In genomic region chr1:92188436-92189255, GRCh38 we compare ENCODE assay signal across 19 cellular contexts. TPM values are rescaled to one million over a fixed set of nuclear protein-coding genes. Genes with fewer than 3 reads are reported as not detected.
DNase-seq lines count a peak whose midpoint lies in the region; ATAC-seq and TF ChIP-seq lines count a peak whose summit lies in the region.
"Had no signal": no experiment of that assay in that cellular context is flagged by ENCODE, and none has a peak within 500 bp of the region (broad histone marks: within the 10 kb centered on the region; RNA-seq: fewer than 3 reads in every experiment).

No MANE protein-coding gene starts in this region.

- TF ChIP-seq CTCF in A673 (conservative IDR thresholded peaks at IDR 0.05; ENCODE audit: low read depth, low read length) (no peak), GM23338 (conservative IDR thresholded peaks at IDR 0.05; ENCODE audit: low read depth in 2 of 2) (no peak), IMR-90 (conservative IDR thresholded peaks at IDR 0.05; ENCODE audit: low read depth, low read length) (no peak), WTC11 (IDR thresholded peaks at IDR 0.05) (no peak)
- TF ChIP-seq CTCF in activated CD8-positive, alpha-beta T cell treated with anti-CD3 and anti-CD28 coated beads for 36 hours (IDR thresholded peaks at IDR 0.05): no peak

- H3K4me2 ChIP-seq in GM23338 (no peak overlapping the region), IMR-90 (ENCODE audit: low read depth, low read length) (no peak overlapping the region)
- H3K4me2 ChIP-seq: A549 had no signal

- 0 out of 2 replicates have a peak overlapping the region, but pooled peaks have one; percentile 23 for H3K14ac ChIP-seq in IMR-90 (replicated peaks; ENCODE audit: low read depth, low read length)

- no peak overlapping the region for H4K91ac ChIP-seq in IMR-90 (ENCODE audit: insufficient read depth, low read depth, low read length)

- H3K9ac ChIP-seq in IMR-90 (ENCODE audit: low read depth, low read length): no peak overlapping the region

- H3K27ac ChIP-seq in A673 (ENCODE audit: low read depth, low read length, poor library complexity, severe bottlenecking): no peak overlapping the region
- no peak overlapping the region for H3K27ac ChIP-seq in GM23338 (ENCODE audit: low read depth)
- no peak overlapping the region for H3K27ac ChIP-seq in IMR-90 (ENCODE audit: insufficient read depth, low read length)
- H3K27ac ChIP-seq: A549 had no signal

- H3K4ac ChIP-seq in IMR-90 (ENCODE audit: low read depth, low read length): no peak overlapping the region

- H3K4me1 ChIP-seq in A673 (ENCODE audit: insufficient read depth, low read length, poor library complexity, severe bottlenecking): peaks cover 24% of the 10 kb centered on the region
- peaks cover 20% of the 10 kb centered on the region; the same call in 1 of the 2 replicates for H3K4me1 ChIP-seq in GM23338 (ENCODE audit: insufficient read depth)
- H3K4me1 ChIP-seq in IMR-90 (ENCODE audit: control insufficient read depth, insufficient read depth, low read length): peaks cover 14% of the 10 kb centered on the region
- H3K4me1 ChIP-seq: A549 had no signal

- H3K79me2 ChIP-seq in GM23338 (replicated peaks; ENCODE audit: insufficient read depth): no peaks in the 10 kb centered on the region

- BruUV-seq in A673 (replicated peaks; lab: Mats Ljungman, UMichigan) (no TSS peak), IMR-90 (replicated peaks; lab: Mats Ljungman, UMichigan) (no TSS peak)

- TF ChIP-seq POLR2A in IMR-90 (IDR thresholded peaks at IDR 0.05; ENCODE audit: low read depth, low read length): no peak

- H3K27ac Mint-ChIP-seq in GM23338 (no peak overlapping the region), WTC11 (peak overlapping the region; percentile 24; the same call in 1 of the 2 replicates)
- no peak overlapping the region for H3K27ac Mint-ChIP-seq in activated CD8-positive, alpha-beta T cell treated with anti-CD3 and anti-CD28 coated beads for 36 hours
- H3K27ac Mint-ChIP-seq: CD4-positive, alpha-beta memory T cell had no signal

- H3K4me1 Mint-ChIP-seq in GM23338 (peaks cover 23% of the 10 kb centered on the region), WTC11 (peaks cover 35% of the 10 kb centered on the region)
- no peaks in the 10 kb centered on the region for H3K4me1 Mint-ChIP-seq in activated CD8-positive, alpha-beta T cell treated with anti-CD3 and anti-CD28 coated beads for 36 hours (ENCODE audit: low read depth)

- no peaks in the 10 kb centered on the region; a peak in 1 of 4 replicates for H3K79me1 ChIP-seq in IMR-90 (ENCODE audit: low read depth in 1 of 2, low read length in 2 of 2)

- POLR2A ChIA-PET in A673 (lab: Charles Lee; ENCODE audit: low non-redundant PET): no interaction called here
- POLR2A ChIA-PET in IMR-90 (lab: Charles Lee; ENCODE audit: unreplicated experiment): interaction anchor here (0.6 kb wide), 1 partner anchor 453 kb away, joined by 3 read pairs; no protein-coding TSS in a partner anchor
- POLR2A ChIA-PET in WTC11 (lab: Charles Lee): no interaction called here
- POLR2A ChIA-PET in activated CD8-positive, alpha-beta T cell treated with anti-CD3 and anti-CD28 coated beads for 36 hours (lab: Charles Lee): no interaction called here

- no peak overlapping the region for H2BK20ac ChIP-seq in IMR-90 (ENCODE audit: low read depth, low read length)

- intact Hi-C loops in A673 (cut with micrococcal nuclease; ENCODE audit: unreplicated experiment) (no loop called here), IMR-90 (cut with micrococcal nuclease) (no loop called here)
- intact Hi-C loops in activated CD8-positive, alpha-beta T cell treated with anti-CD3 and anti-CD28 coated beads for 36 hours (cut with micrococcal nuclease): no loop called here

- H4K20me1 ChIP-seq in GM23338 (replicated peaks; ENCODE audit: insufficient read depth) (no peaks in the 10 kb centered on the region), IMR-90 (ENCODE audit: insufficient read depth, low read length) (no peaks in the 10 kb centered on the region)

- H3K36me3 Mint-ChIP-seq in GM23338 (ENCODE audit: low read depth) (no peaks in the 10 kb centered on the region), WTC11 (no peaks in the 10 kb centered on the region)
- no peaks in the 10 kb centered on the region for H3K36me3 Mint-ChIP-seq in activated CD8-positive, alpha-beta T cell treated with anti-CD3 and anti-CD28 coated beads for 36 hours (ENCODE audit: low read depth)

- H4K8ac ChIP-seq in IMR-90 (ENCODE audit: low read depth in 2 of 2, low read length in 2 of 2): no peak overlapping the region

- H2BK5ac ChIP-seq in IMR-90 (ENCODE audit: low read depth, low read length, poor library complexity, severe bottlenecking): no peak overlapping the region

- CTCF ChIA-PET in A673 (lab: Charles Lee): no interaction called here
- CTCF ChIA-PET in IMR-90 (lab: Yijun Ruan, JAX): interaction anchor here (1.1 kb wide), 1 partner anchor 10 kb away, joined by 4 read pairs; no protein-coding TSS in a partner anchor
- CTCF ChIA-PET in WTC11 (lab: Charles Lee): interaction anchor here (1.6 kb wide), 1 partner anchor 103 kb away, joined by 4 read pairs; no protein-coding TSS in a partner anchor
- CTCF ChIA-PET in activated CD8-positive, alpha-beta T cell treated with anti-CD3 and anti-CD28 coated beads for 36 hours (lab: Charles Lee): no interaction called here

- 0 out of 3 replicates have a peak overlapping the region, but pooled peaks have one; percentile 74 for H2BK15ac ChIP-seq in IMR-90 (ENCODE audit: low read depth, low read length)

- no peaks in the 10 kb centered on the region for H3K9me3 ChIP-seq in A673 (ENCODE audit: low read depth, low read length, poor library complexity, severe bottlenecking)
- H3K9me3 ChIP-seq in IMR-90 (ENCODE audit: control insufficient read depth, insufficient read depth, low read length): no peaks in the 10 kb centered on the region; the same call in 1 of the 2 replicates
- H3K9me3 ChIP-seq: A549 had no signal

- H2AFZ ChIP-seq in GM23338: peak overlapping the region; percentile 60; the same call in 1 of the 2 replicates
- no peak overlapping the region for H2AFZ ChIP-seq in IMR-90 (replicated peaks; ENCODE audit: low read length, poor library complexity)

- H3K27me3 Mint-ChIP-seq in GM23338 (ENCODE audit: insufficient read depth, low read depth, poor library complexity): no peaks in the 10 kb centered on the region
- no peaks in the 10 kb centered on the region for H3K27me3 Mint-ChIP-seq in WTC11 (ENCODE audit: low read depth)
- no peaks in the 10 kb centered on the region for H3K27me3 Mint-ChIP-seq in activated CD8-positive, alpha-beta T cell treated with anti-CD3 and anti-CD28 coated beads for 36 hours
- H3K27me3 Mint-ChIP-seq: CD4-positive, alpha-beta memory T cell had no signal

- no peak overlapping the region for H2BK120ac ChIP-seq in IMR-90 (ENCODE audit: low read depth, low read length)

- H2AK9ac ChIP-seq in IMR-90 (replicated peaks; ENCODE audit: low read depth, low read length, poor library complexity): no peak overlapping the region

- no peak for ATAC-seq in GM23338
- ATAC-seq in IMR-90 (ENCODE audit: low read depth): no peak
- ATAC-seq in WTC11: no peak
- no peak for ATAC-seq in activated CD8-positive, alpha-beta T cell treated with anti-CD3 and anti-CD28 coated beads for 36 hours
- no peak for ATAC-seq in GM21390 (IDR thresholded peaks at IDR 0.05; ENCODE audit: unreplicated experiment)
- ATAC-seq: A549 had no signal

- no peaks in the 10 kb centered on the region for H3K27me3 ChIP-seq in A673 (replicated peaks; ENCODE audit: insufficient read depth, low read depth, low read length, poor library complexity)
- no peaks in the 10 kb centered on the region for H3K27me3 ChIP-seq in GM23338 (ENCODE audit: insufficient read depth)
- H3K27me3 ChIP-seq in IMR-90 (ENCODE audit: control insufficient read depth, insufficient read depth, low read length): no peaks in the 10 kb centered on the region

- WGBS in IMR-90 (ENCODE audit: extremely low coverage in 2 of 2, insufficient read length in 1 of 2), 2 experiments: 100% methylated on average over 2 of the region's 7 CpGs; no CpG with 5 or more reads in 1 of the 2 experiments

- H3K9me3 Mint-ChIP-seq in GM23338 (no peaks in the 10 kb centered on the region), WTC11 (no peaks in the 10 kb centered on the region)
- no peaks in the 10 kb centered on the region for H3K9me3 Mint-ChIP-seq in activated CD8-positive, alpha-beta T cell treated with anti-CD3 and anti-CD28 coated beads for 36 hours

- H3K4me3 ChIP-seq in A673 (ENCODE audit: low read depth, low read length, poor library complexity, severe bottlenecking) (no peak overlapping the region), GM23338 (no peak overlapping the region), IMR-90 (ENCODE audit: insufficient read depth, low read depth, low read length) (no peak overlapping the region)
- H3K4me3 ChIP-seq: A549 had no signal

- H3K18ac ChIP-seq in IMR-90 (ENCODE audit: low read depth, low read length): no peak overlapping the region

- no peak overlapping the region for H3K4me3 Mint-ChIP-seq in GM23338
- H3K4me3 Mint-ChIP-seq in WTC11: no peak overlapping the region
- H3K4me3 Mint-ChIP-seq in activated CD8-positive, alpha-beta T cell treated with anti-CD3 and anti-CD28 coated beads for 36 hours: no peak overlapping the region
- H3K4me3 Mint-ChIP-seq: CD4-positive, alpha-beta memory T cell had no signal

- H3K9me1 ChIP-seq in IMR-90 (ENCODE audit: insufficient read depth, low read length): no peaks in the 10 kb centered on the region

- DNase-seq in A673 (ENCODE audit: low spot score) (peak; percentile 5), GM23338 (ENCODE audit: low spot score) (no peak), IMR-90 (no peak), WTC11 (ENCODE audit: low spot score) (no peak), SW480 (ENCODE audit: low spot score) (no peak)
- no peak for DNase-seq in stimulated activated CD4-positive, alpha-beta T cell treated with anti-CD3 and anti-CD28 coated beads, Interleukin-2, amount 100 ng/mL, for 48 hours
- no peak for DNase-seq in activated CD8-positive, alpha-beta T cell treated with anti-CD3 and anti-CD28 coated beads for 36 hours
- DNase-seq: 8988T; C1 segment of cervical spinal cord; Calu3; CD4-positive, alpha-beta memory T cell; COR-L47; DMS53; DMS79 treated with DMSO at 0.1 percent for 48 hours; GOT3; HCEC 1CT had no signal

- no peak overlapping the region for H4K5ac ChIP-seq in IMR-90 (ENCODE audit: low read depth, low read length)

- H3K36me3 ChIP-seq in A673 (ENCODE audit: insufficient read depth, low read length, poor library complexity, severe bottlenecking): no peaks in the 10 kb centered on the region
- H3K36me3 ChIP-seq in GM23338 (ENCODE audit: insufficient read depth): no peaks in the 10 kb centered on the region
- H3K36me3 ChIP-seq in IMR-90 (ENCODE audit: control insufficient read depth, insufficient read depth, low read length): no peaks in the 10 kb centered on the region

- H3K56ac ChIP-seq in IMR-90 (ENCODE audit: extremely low read depth, insufficient read depth, low read length): no peak overlapping the region

- TF ChIP-seq RAD21 in IMR-90 (IDR thresholded peaks at IDR 0.05; ENCODE audit: low read length): no peak

- dilution Hi-C loops in IMR-90 (cut with HindIII; ENCODE audit: low sequenced_read_pairs, unreplicated experiment): no loop called here

- no peaks in the 10 kb centered on the region for H3F3A ChIP-seq in GM23338 (replicated peaks; ENCODE audit: low read depth)

- no peaks in the 10 kb centered on the region for H3K9me2 ChIP-seq in GM23338 (ENCODE audit: insufficient read depth)

- H2AK5ac ChIP-seq in IMR-90 (ENCODE audit: low read depth, low read length): no peak overlapping the region

- H3K23ac ChIP-seq in IMR-90 (ENCODE audit: low read depth, low read length): 0 out of 2 replicates have a peak overlapping the region, but pooled peaks have one; percentile 16

- in situ Hi-C loops in IMR-90 (cut with MboI; ENCODE audit: low sequenced_read_pairs): no loop called here

RNA-seq across cellular contexts. Expression of gene C1orf146, which starts 29.1 kb away (rescaled TPM):
- total RNA-seq in A673 (2021) (not detected in 2 replicates), IMR-90 (2012; rRNA removed) (not detected in 2 replicates), WTC11 (2021) (not detected in 3 replicates)
- total RNA-seq in GM23338 (2014; rRNA removed; shearing (Covaris generic)): not detected in 2 replicates
- polyA plus RNA-seq in GM23338 (2016; fragmentation: Nextera tagmentation; extraction: Ambion mirVana) (not detected in 2 replicates), IMR-90 (2012; rRNA removed) (not detected in 2 replicates)
- not detected in 2 replicates for polyA plus RNA-seq in IMR-90 (2012; cell fraction: cytosol; rRNA removed)
- not detected in 2 replicates for polyA plus RNA-seq in IMR-90 (2012; cell fraction: nucleus; rRNA removed; ENCODE audit: low replicate concordance)
- not detected for total RNA-seq in activated CD8-positive, alpha-beta T cell treated with anti-CD3 and anti-CD28 coated beads for 36 hours
- total RNA-seq: Calu3; CD4-positive, alpha-beta memory T cell had no signal
- polyA plus RNA-seq: A549; BJ; CD4-positive, alpha-beta memory T cell had no signal

Comparison
In these comparisons a context has a peak if more than half of its experiments do, and no peak if none do; other contexts are left out.
1. CTCF ChIA-PET loops: an anchor here in IMR-90 (1.1 kb wide) and WTC11 (1.6 kb wide); none called in A673 and activated CD8-positive, alpha-beta T cell treated with anti-CD3 and anti-CD28 coated beads for 36 hours.